24 cellular contexts compared by ENCODE assay signal in the genomic region with DNA sequence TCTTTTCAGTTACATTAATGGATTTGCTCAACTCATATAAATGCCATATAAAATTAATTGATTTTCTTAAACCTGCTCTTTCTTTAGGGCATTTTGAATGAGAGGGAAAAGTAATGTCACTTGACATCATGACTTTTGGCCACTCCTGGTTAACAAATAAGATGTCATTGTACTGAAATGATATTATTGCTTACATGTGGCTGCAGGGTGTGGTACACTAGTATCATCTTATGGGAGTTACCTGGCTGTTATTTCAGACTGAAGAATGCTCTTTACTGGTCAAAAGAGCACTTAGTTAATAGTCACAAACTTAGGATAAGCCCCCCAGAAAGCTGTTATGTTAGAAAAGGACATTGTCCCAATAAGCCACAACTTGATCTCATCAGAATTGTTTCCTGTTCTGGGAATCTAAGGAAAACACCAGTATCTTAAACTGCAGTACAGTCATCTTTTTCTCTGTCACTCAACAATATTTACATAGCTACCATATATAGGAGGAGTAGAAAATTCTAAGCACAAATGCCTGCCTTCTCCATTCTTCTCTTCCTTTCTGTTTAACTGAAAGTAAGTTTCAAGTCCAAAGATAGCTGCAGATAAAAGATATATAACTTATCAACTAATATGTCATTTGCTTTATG. TPM values are rescaled to one million over a fixed set of nuclear protein-coding genes. Genes with fewer than 3 reads are reported as not detected.
DNase-seq lines count a peak whose midpoint lies in the region; ATAC-seq, FAIRE-seq and TF ChIP-seq lines count a peak whose summit lies in the region.
"Had no signal": no experiment of that assay in that cellular context is flagged by ENCODE, and none has a peak within 500 bp of the region (broad histone marks: within the 10 kb centered on the region; RNA-seq: fewer than 3 reads in every experiment).

No MANE protein-coding gene starts in this region.

- H3K27ac Mint-ChIP-seq in activated CD8-positive, alpha-beta T cell treated with anti-CD3 and anti-CD28 coated beads for 36 hours: peak overlapping the region; percentile 16
- H3K27ac Mint-ChIP-seq in activated CD8-positive, alpha-beta T cell treated with anti-CD3 and anti-CD28 coated beads, Interleukin-2, amount 10 ng/mL, durations not matched to agents 7 days and 5 days: no peak overlapping the region
- H3K27ac Mint-ChIP-seq: dendritic cell treated with granulocyte-macrophage colony-stimulating factor and Interleukin-4, amounts not matched to agents 40 ng/mL and 50 ng/mL, for 4 days had no signal

- TF ChIP-seq CTCF in activated CD8-positive, alpha-beta T cell treated with anti-CD3 and anti-CD28 coated beads for 36 hours (IDR thresholded peaks at IDR 0.05): no peak
- TF ChIP-seq CTCF in left lung (IDR thresholded peaks at IDR 0.05): no peak

- CTCF ChIA-PET in activated CD8-positive, alpha-beta T cell treated with anti-CD3 and anti-CD28 coated beads for 36 hours (lab: Charles Lee): no interaction called here
- CTCF ChIA-PET in activated CD8-positive, alpha-beta T cell treated with anti-CD3 and anti-CD28 coated beads, Interleukin-2, amount 10 ng/mL, durations not matched to agents 7 days and 5 days (lab: Charles Lee): no interaction called here

- peaks cover 9% of the 10 kb centered on the region for H3K4me1 Mint-ChIP-seq in activated CD8-positive, alpha-beta T cell treated with anti-CD3 and anti-CD28 coated beads for 36 hours (ENCODE audit: low read depth)
- no peaks in the 10 kb centered on the region for H3K4me1 Mint-ChIP-seq in activated CD8-positive, alpha-beta T cell treated with anti-CD3 and anti-CD28 coated beads, Interleukin-2, amount 10 ng/mL, durations not matched to agents 7 days and 5 days (ENCODE audit: low read depth)

- no peaks in the 10 kb centered on the region for H3K9me3 ChIP-seq in adipocyte (ENCODE audit: control insufficient read depth, low read length)
- no peaks in the 10 kb centered on the region for H3K9me3 ChIP-seq in left lung
- no peaks in the 10 kb centered on the region for H3K9me3 ChIP-seq in small intestine (ENCODE audit: control insufficient read depth, low read depth)
- H3K9me3 ChIP-seq: A549, esophagus muscularis mucosa had no signal

- intact Hi-C loops in activated CD8-positive, alpha-beta T cell treated with anti-CD3 and anti-CD28 coated beads for 36 hours (cut with micrococcal nuclease): no loop called here
- intact Hi-C loops in left lung (cut with DNase I): no loop called here

- H3K4me3 ChIP-seq in adipocyte (ENCODE audit: low read length): no peak overlapping the region
- no peak overlapping the region for H3K4me3 ChIP-seq in left lung
- no peak overlapping the region for H3K4me3 ChIP-seq in small intestine (ENCODE audit: low read depth in 1 of 2, low read length in 2 of 2)
- H3K4me3 ChIP-seq: A549, esophagus muscularis mucosa, PC-9, SK-N-MC had no signal

- no peak for ATAC-seq in activated CD8-positive, alpha-beta T cell treated with anti-CD3 and anti-CD28 coated beads for 36 hours
- no peak for ATAC-seq in activated CD8-positive, alpha-beta T cell treated with anti-CD3 and anti-CD28 coated beads, Interleukin-2, amount 10 ng/mL, durations not matched to agents 7 days and 5 days
- ATAC-seq in left lung (no peak), GM21825 (IDR thresholded peaks at IDR 0.05; ENCODE audit: unreplicated experiment) (no peak)
- ATAC-seq: A549 had no signal

- H3K9ac ChIP-seq in adipocyte (ENCODE audit: low read length): no peak overlapping the region

- FAIRE-seq in small intestine (lab: Jason Lieb, UNC): no peak
- FAIRE-seq: GM18507, TTC549 had no signal

- POLR2A ChIA-PET in activated CD8-positive, alpha-beta T cell treated with anti-CD3 and anti-CD28 coated beads for 36 hours (lab: Charles Lee): no interaction called here
- POLR2A ChIA-PET in activated CD8-positive, alpha-beta T cell treated with anti-CD3 and anti-CD28 coated beads, Interleukin-2, amount 10 ng/mL, durations not matched to agents 7 days and 5 days (lab: Charles Lee): no interaction called here

- no peaks in the 10 kb centered on the region for H3K9me3 Mint-ChIP-seq in activated CD8-positive, alpha-beta T cell treated with anti-CD3 and anti-CD28 coated beads for 36 hours
- H3K9me3 Mint-ChIP-seq in activated CD8-positive, alpha-beta T cell treated with anti-CD3 and anti-CD28 coated beads, Interleukin-2, amount 10 ng/mL, durations not matched to agents 7 days and 5 days (ENCODE audit: insufficient read depth): no peaks in the 10 kb centered on the region
- H3K9me3 Mint-ChIP-seq: dendritic cell treated with granulocyte-macrophage colony-stimulating factor and Interleukin-4, amounts not matched to agents 40 ng/mL and 50 ng/mL, for 4 days had no signal

- no peak overlapping the region for H3K4me3 Mint-ChIP-seq in activated CD8-positive, alpha-beta T cell treated with anti-CD3 and anti-CD28 coated beads for 36 hours
- no peak overlapping the region for H3K4me3 Mint-ChIP-seq in activated CD8-positive, alpha-beta T cell treated with anti-CD3 and anti-CD28 coated beads, Interleukin-2, amount 10 ng/mL, durations not matched to agents 7 days and 5 days
- H3K4me3 Mint-ChIP-seq: dendritic cell treated with granulocyte-macrophage colony-stimulating factor and Interleukin-4, amounts not matched to agents 40 ng/mL and 50 ng/mL, for 4 days had no signal

- H3K4me1 ChIP-seq in adipocyte (ENCODE audit: control insufficient read depth, insufficient read depth, low read length): peaks cover 18% of the 10 kb centered on the region
- H3K4me1 ChIP-seq in left lung: no peaks in the 10 kb centered on the region
- no peaks in the 10 kb centered on the region for H3K4me1 ChIP-seq in small intestine (ENCODE audit: control insufficient read depth in 2 of 2, insufficient read depth in 1 of 2, low read depth in 1 of 2, low read length in 1 of 2)
- H3K4me1 ChIP-seq: A549 had no signal

- H3K27me3 Mint-ChIP-seq in activated CD8-positive, alpha-beta T cell treated with anti-CD3 and anti-CD28 coated beads for 36 hours: no peaks in the 10 kb centered on the region
- no peaks in the 10 kb centered on the region for H3K27me3 Mint-ChIP-seq in activated CD8-positive, alpha-beta T cell treated with anti-CD3 and anti-CD28 coated beads, Interleukin-2, amount 10 ng/mL, durations not matched to agents 7 days and 5 days (ENCODE audit: low read depth)
- H3K27me3 Mint-ChIP-seq: dendritic cell treated with granulocyte-macrophage colony-stimulating factor and Interleukin-4, amounts not matched to agents 40 ng/mL and 50 ng/mL, for 4 days had no signal

- H3K36me3 Mint-ChIP-seq in activated CD8-positive, alpha-beta T cell treated with anti-CD3 and anti-CD28 coated beads for 36 hours (ENCODE audit: low read depth): peaks cover 13% of the 10 kb centered on the region
- peaks cover 41% of the 10 kb centered on the region for H3K36me3 Mint-ChIP-seq in activated CD8-positive, alpha-beta T cell treated with anti-CD3 and anti-CD28 coated beads, Interleukin-2, amount 10 ng/mL, durations not matched to agents 7 days and 5 days (ENCODE audit: low read depth)

- H3K27ac ChIP-seq in left lung (peak overlapping the region; percentile 20 to 40), small intestine (ENCODE audit: low read depth in 1 of 2, low read length in 1 of 2) (no peak overlapping the region)
- H3K27ac ChIP-seq: A549, PC-9, SK-N-MC had no signal

- no peaks in the 10 kb centered on the region for H3K27me3 ChIP-seq in adipocyte (replicated peaks; ENCODE audit: control insufficient read depth, insufficient read depth, low read length)
- no peaks in the 10 kb centered on the region for H3K27me3 ChIP-seq in left lung
- H3K27me3 ChIP-seq in small intestine (ENCODE audit: control insufficient read depth in 2 of 2, insufficient read depth in 2 of 2, low read length in 2 of 2): no peaks in the 10 kb centered on the region
- H3K27me3 ChIP-seq: esophagus muscularis mucosa had no signal

- H3K36me3 ChIP-seq in adipocyte (ENCODE audit: control insufficient read depth, insufficient read depth, low read length, severe bottlenecking): peaks cover 66% of the 10 kb centered on the region
- peaks cover 0 to 71% of the 10 kb centered on the region in 2 donors for H3K36me3 ChIP-seq in left lung
- peaks cover 11% of the 10 kb centered on the region in 2 donors for H3K36me3 ChIP-seq in small intestine (ENCODE audit: control insufficient read depth in 2 of 2, insufficient read depth in 2 of 2, low read length in 2 of 2)

- DNase-seq in activated CD8-positive, alpha-beta T cell treated with anti-CD3 and anti-CD28 coated beads for 36 hours: no peak
- no peak for DNase-seq in activated CD8-positive, alpha-beta T cell treated with anti-CD3 and anti-CD28 coated beads, Interleukin-2, amount 10 ng/mL, durations not matched to agents 7 days and 5 days
- DNase-seq in adipocyte (ENCODE audit: low read depth) (peak; percentile 13), left lung (no peak), small intestine (peak; percentile 24), NCI-H82 (lab: John Stamatoyannopoulos, UW) (no peak), NCI-H748 (lab: John Stamatoyannopoulos, UW; ENCODE audit: unreplicated experiment) (no peak)
- DNase-seq: activated CD8-positive, alpha-beta memory T cell treated with anti-CD3 and anti-CD28 coated beads for 24 hours; activated gamma-delta T cell; DMS53; head of caudate nucleus; MV-4-11; NCI-H2081; NCI-H526; PC-9; posterior cingulate gyrus; stimulated activated naive CD4-positive, alpha-beta T cell treated with Interleukin-2 at 50 U/mL for 16 hours had no signal

RNA-seq across cellular contexts. Expression of a gene that starts 53.9 kb away (rescaled TPM):
- 1 to 10 TPM; 8.1 to 9.0 TPM for total RNA-seq in activated CD8-positive, alpha-beta T cell treated with anti-CD3 and anti-CD28 coated beads for 36 hours
- total RNA-seq in activated CD8-positive, alpha-beta T cell treated with anti-CD3 and anti-CD28 coated beads, Interleukin-2, amount 10 ng/mL, durations not matched to agents 7 days and 5 days: 1 to 10 TPM; 1.7 to 2.3 TPM
- 100 to 1,000 TPM in 1 of 2 donors, 10 to 100 TPM in 1; 93.3 to 151 TPM for total RNA-seq in left lung
- 1 to 10 TPM in 2 of 3 donors, under 1 TPM in 1; 0.67 to 7.6 (median 1.4) TPM for polyA plus RNA-seq in small intestine

Comparison
In these comparisons a context has a peak if more than half of its experiments do, and no peak if none do; other contexts are left out.
1. DNase-seq: peak in adipocyte (single experiment) and small intestine (single experiment); none in activated CD8-positive, alpha-beta T cell treated with anti-CD3 and anti-CD28 coated beads for 36 hours (single experiment), activated CD8-positive, alpha-beta T cell treated with anti-CD3 and anti-CD28 coated beads, Interleukin-2, amount 10 ng/mL, durations not matched to agents 7 days and 5 days (single experiment), left lung (0 of 2), NCI-H82 (single experiment) and NCI-H748 (single experiment).
2. H3K27ac ChIP-seq: peak in left lung (2 of 2); none in small intestine (0 of 2).
3. RNA of a gene that starts 53.9 kb away (total RNA-seq): 93.3 to 151 TPM in left lung; 8.1 to 9.0 TPM in activated CD8-positive, alpha-beta T cell treated with anti-CD3 and anti-CD28 coated beads for 36 hours and 1.7 to 2.3 TPM in activated CD8-positive, alpha-beta T cell treated with anti-CD3 and anti-CD28 coated beads, Interleukin-2, amount 10 ng/mL, durations not matched to agents 7 days and 5 days; every median in the first group is over 4 times any median in the second.